ENCODE assay signal across 15 cellular contexts in the genomic region with DNA sequence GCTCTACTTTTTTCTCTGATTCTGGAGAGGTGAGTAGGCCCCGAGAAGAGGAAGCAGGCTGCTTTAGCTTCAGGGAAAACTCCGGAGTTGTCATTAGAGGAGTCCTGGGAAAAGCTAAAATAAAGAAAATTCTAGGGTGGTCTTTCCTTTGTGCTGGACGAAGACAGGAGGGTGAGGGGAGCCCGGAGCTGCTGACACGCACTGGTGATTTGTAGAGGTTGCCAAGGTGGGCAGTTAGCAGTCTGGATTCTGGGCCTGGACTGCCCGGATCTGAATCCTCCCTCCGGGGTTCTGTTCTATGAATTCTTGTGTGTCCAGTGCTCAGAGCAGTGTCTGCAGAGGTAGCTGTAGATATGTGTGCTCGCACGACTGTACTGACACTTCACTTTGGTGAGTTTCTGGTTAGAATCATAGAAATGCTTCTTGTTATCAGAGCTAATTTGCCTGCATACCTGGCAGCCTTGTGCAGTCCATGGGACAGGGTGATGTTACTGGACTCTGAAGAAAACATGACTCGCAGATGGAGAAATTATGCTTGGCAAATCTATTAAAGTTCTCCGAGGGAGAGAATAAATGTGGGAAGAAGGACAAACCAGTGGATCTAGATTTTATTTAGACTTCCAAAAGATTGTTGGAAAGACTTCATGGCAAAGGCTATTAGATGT. TPM values are rescaled to one million over a fixed set of nuclear protein-coding genes. Genes with fewer than 3 reads are reported as not detected.
A peak's percentile ranks its signal among the peaks of the same experiment; 100 is the strongest.
DNase-seq lines count a peak whose midpoint lies in the region; ATAC-seq and TF ChIP-seq lines count a peak whose summit lies in the region.
"Had no signal": no experiment of that assay in that cellular context is flagged by ENCODE, and none has a peak within 500 bp of the region (broad histone marks: within the 10 kb centered on the region; RNA-seq: fewer than 3 reads in every experiment).

No MANE protein-coding gene starts in this region.

- H2BK5ac ChIP-seq in trophoblast cell (ENCODE audit: low read depth, low read length, poor library complexity), result peak overlapping the region; percentile 9

- H3K36me3 ChIP-seq in iPS-18a (ENCODE audit: control insufficient read depth, low read depth, low read length) (no peaks in the 10 kb centered on the region), trophoblast cell (ENCODE audit: control insufficient read depth in 1 of 2, insufficient read depth in 2 of 2, low read length in 2 of 2) (no peaks in the 10 kb centered on the region)

- H3K4me3 ChIP-seq in iPS-18a (ENCODE audit: low read length), result peak overlapping the region; percentile 67
- H3K4me3 ChIP-seq in trophoblast cell (ENCODE audit: low read depth, low read length), result no peak overlapping the region

- no peak for TF ChIP-seq CTCF in brain (conservative IDR thresholded peaks at IDR 0.05)

- no peak for ATAC-seq in HG03378 (IDR thresholded peaks at IDR 0.05; ENCODE audit: unreplicated experiment)
- no peak for ATAC-seq in HG03571 (IDR thresholded peaks at IDR 0.05; ENCODE audit: unreplicated experiment)
- ATAC-seq: T-cell had no signal

- no peak overlapping the region for H2AK5ac ChIP-seq in trophoblast cell (ENCODE audit: low read length)

- H3K27me3 ChIP-seq in iPS-18a (ENCODE audit: control insufficient read depth, insufficient read depth, low read length), result no peaks in the 10 kb centered on the region
- no peaks in the 10 kb centered on the region for H3K27me3 ChIP-seq in trophoblast cell (ENCODE audit: insufficient read depth, low read length)

- peaks cover 51% of the 10 kb centered on the region for H3K4me1 ChIP-seq in iPS-18a (ENCODE audit: control insufficient read depth, low read depth, low read length)
- peaks cover 9 to 15% of the 10 kb centered on the region in 2 experiments for H3K4me1 ChIP-seq in trophoblast cell (ENCODE audit: control insufficient read depth in 1 of 2, insufficient read depth in 2 of 2, low read length in 2 of 2)

- no peak overlapping the region for H4K91ac ChIP-seq in trophoblast cell (ENCODE audit: low read depth, low read length)

- no peak overlapping the region for H2AFZ ChIP-seq in trophoblast cell (ENCODE audit: insufficient read depth, low read length, poor library complexity)

- peak overlapping the region in 3 of 5 experiments; percentile 60 to 92 (median 83) for H3K27ac Mint-ChIP-seq in brain
- H3K27ac Mint-ChIP-seq: activated naive CD8-positive, alpha-beta T cell treated with anti-CD3 and anti-CD28 coated beads, Interleukin-2, amount 10 ng/mL, durations not matched to agents 7 days and 5 days; T-cell had no signal

- H4K8ac ChIP-seq in trophoblast cell (ENCODE audit: low read depth, low read length), result peak overlapping the region; percentile 58

- peaks cover 27% of the 10 kb centered on the region for H3K4me1 Mint-ChIP-seq in brain
- H3K4me1 Mint-ChIP-seq: activated naive CD8-positive, alpha-beta T cell treated with anti-CD3 and anti-CD28 coated beads, Interleukin-2, amount 10 ng/mL, durations not matched to agents 7 days and 5 days; T-cell had no signal

- DNase-seq in ACHN (peak; percentile 15), trophoblast cell (no peak), NCI-H187 treated with DMSO at 0.1 percent for 48 hours (lab: John Stamatoyannopoulos, UW) (no peak), SHP77 (lab: John Stamatoyannopoulos, UW) (no peak)
- DNase-seq: activated CD4-positive, CD25-positive, alpha-beta regulatory T cell treated with anti-CD3 and anti-CD28 coated beads, Interleukin-2, amount 50 U/mL, for 72 hours; activated naive CD8-positive, alpha-beta T cell treated with anti-CD3 and anti-CD28 coated beads, Interleukin-2, amount 10 ng/mL, durations not matched to agents 7 days and 5 days; KBM-7; NCI-H1436; NCI-H510A; stimulated activated naive CD4-positive, alpha-beta T cell treated with Interleukin-2 at 50 U/mL for 16 hours; T-cell had no signal

- H3K9ac ChIP-seq in iPS-18a (ENCODE audit: low read length) (peak overlapping the region; percentile 73), trophoblast cell (ENCODE audit: low read length) (no peak overlapping the region)

- peaks cover 0 to 20% (median 3%) of the 10 kb centered on the region in 5 experiments for H3K9me3 Mint-ChIP-seq in brain
- H3K9me3 Mint-ChIP-seq: T-cell had no signal

- no peak overlapping the region for H3K18ac ChIP-seq in trophoblast cell (ENCODE audit: low read length)

- H3K4me2 ChIP-seq in trophoblast cell (ENCODE audit: low read length), result peak overlapping the region; percentile 24

- H3K79me2 ChIP-seq in trophoblast cell (ENCODE audit: control insufficient read depth, insufficient read depth, low read length, poor library complexity), result no peaks in the 10 kb centered on the region

- WGBS in trophoblast cell (ENCODE audit: extremely low coverage, insufficient coverage, insufficient read length), result no CpG with 5 or more reads among the region's 11 CpGs

- H2BK120ac ChIP-seq in trophoblast cell (ENCODE audit: insufficient read depth, low read length, poor library complexity), result no peak overlapping the region

- H3K79me1 ChIP-seq in trophoblast cell (ENCODE audit: low read length), result peaks cover 6% of the 10 kb centered on the region

- H3K4ac ChIP-seq in trophoblast cell (ENCODE audit: low read depth, low read length), result peak overlapping the region; percentile 22

- H3K4me3 Mint-ChIP-seq in brain, result no peak overlapping the region
- H3K4me3 Mint-ChIP-seq: activated naive CD8-positive, alpha-beta T cell treated with anti-CD3 and anti-CD28 coated beads, Interleukin-2, amount 10 ng/mL, durations not matched to agents 7 days and 5 days; T-cell had no signal

- H3K14ac ChIP-seq in trophoblast cell (ENCODE audit: low read length), result peak overlapping the region; percentile 41

- H3K36me3 Mint-ChIP-seq in brain, result no peaks in the 10 kb centered on the region
- H3K36me3 Mint-ChIP-seq: activated naive CD8-positive, alpha-beta T cell treated with anti-CD3 and anti-CD28 coated beads, Interleukin-2, amount 10 ng/mL, durations not matched to agents 7 days and 5 days; T-cell had no signal

- no peaks in the 10 kb centered on the region for H3K9me3 ChIP-seq in iPS-18a (ENCODE audit: control insufficient read depth, low read depth, low read length)
- H3K9me3 ChIP-seq in trophoblast cell (ENCODE audit: insufficient read depth, low read depth, low read length), result no peaks in the 10 kb centered on the region

- peaks cover 15% of the 10 kb centered on the region for H3K27me3 Mint-ChIP-seq in brain

- no peak overlapping the region for H4K12ac ChIP-seq in trophoblast cell (ENCODE audit: low read depth, low read length)

- H2BK12ac ChIP-seq in trophoblast cell (ENCODE audit: low read length), result no peak overlapping the region

- H3K23ac ChIP-seq in trophoblast cell (ENCODE audit: low read length), result no peak overlapping the region

- H3K27ac ChIP-seq in iPS-18a (ENCODE audit: low read length) (peak overlapping the region; percentile 83), trophoblast cell (ENCODE audit: low read depth, low read length) (peak overlapping the region; percentile 16)

- in situ Hi-C loops in ACHN (cut with HindIII; ENCODE audit: low pct_ligation_motif_present, low pct_unique_long_range_greater_than_20kb, low sequenced_read_pairs), result no loop called here

RNA-seq across cellular contexts. Expression of gene CGNL1, which starts 12.0 kb away (rescaled TPM):
- polyA plus RNA-seq in brain (ENCODE audit: insufficient read depth, low read depth, low replicate concordance), result 9.1 TPM
- 9.6 and 10.1 TPM in 2 replicates for polyA plus RNA-seq in trophoblast cell (2013)
